Comparison of ENCODE assay signal across 8 cellular contexts in the genomic region with DNA sequence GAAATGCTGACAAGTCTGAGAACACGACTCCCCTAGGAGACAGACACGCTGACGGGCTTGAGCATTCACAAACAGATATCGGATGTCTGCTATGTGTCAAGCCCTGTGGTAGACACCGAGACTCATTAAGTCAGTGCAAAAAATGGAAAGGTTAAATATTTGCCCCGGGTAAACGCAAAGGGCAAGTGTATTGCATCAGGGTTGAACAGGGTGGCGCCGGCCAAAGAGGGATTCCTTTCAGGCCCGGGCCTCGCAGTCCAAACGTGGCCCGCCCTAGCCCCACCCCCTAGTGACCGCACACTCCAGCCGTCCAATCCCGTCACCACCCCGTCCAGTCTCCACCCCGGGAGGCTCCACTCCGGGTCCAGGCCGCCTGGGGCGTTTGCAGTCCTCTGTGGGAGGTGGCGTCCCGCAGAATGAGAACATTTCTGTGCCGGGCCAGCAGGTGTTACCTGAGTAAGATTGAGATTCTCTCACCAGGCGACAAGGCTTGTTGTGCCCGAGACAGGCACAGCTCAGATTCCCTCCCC. TPM values are rescaled to one million over a fixed set of nuclear protein-coding genes. Genes with fewer than 3 reads are reported as not detected.
DNase-seq lines count a peak whose midpoint lies in the region; ATAC-seq, FAIRE-seq and TF ChIP-seq lines count a peak whose summit lies in the region.

No MANE protein-coding gene starts in this region.

- TF ChIP-seq POLR2A in GM12891 (IDR thresholded peaks at IDR 0.05; ENCODE audit: low read depth, low read length) (no peak), adrenal gland (IDR thresholded peaks at IDR 0.05) (peak; percentile 83 to 90)

- H3K27me3 ChIP-seq in adrenal gland, result no peaks in the 10 kb centered on the region

- CTCF ChIA-PET in T-cell (lab: Charles Lee), result interaction anchor here in 1 of 2 donors (1.4 to 1.6 kb wide), 3 partner anchors 11 to 17 kb away, joined by 5 read pairs; a partner anchor contains a TSS

- POLR2A ChIA-PET in T-cell (lab: Charles Lee), result no interaction called here

- H3K27me3 Mint-ChIP-seq in T-cell, result peaks cover 5 to 15% of the 10 kb centered on the region in 2 donors

- DNase-seq in GM12891 (ENCODE audit: insufficient read length, low spot score) (peak; percentile 84), NCI-H1417 (lab: John Stamatoyannopoulos, UW) (peak; percentile 81 to 98 (median 96)), T-cell (peak; percentile 43 to 72 (median 57)), adrenal gland (peak; percentile 95 to 98 (median 97)), left cardiac atrium (peak; percentile 96), posterior vena cava (ENCODE audit: low spot score) (peak; percentile 98), ureter (ENCODE audit: low spot score) (peak; percentile 96)

- H3K4me3 ChIP-seq in adrenal gland, result peak overlapping the region in 3 of 4 donors; percentile 49 to 95 (median 84)

- H3K4me3 Mint-ChIP-seq in T-cell, result peak overlapping the region; percentile 79 to 84 (median 81)

- FAIRE-seq in GM12891 (lab: Jason Lieb, UNC), result peak; percentile 70

- H3K4me1 Mint-ChIP-seq in T-cell, result peaks cover 6 to 16% (median 8%) of the 10 kb centered on the region in 3 donors

- 4 to 11% (median 7%) methylated on average over 6 to 26 of the region's 26 CpGs for WGBS in adrenal gland, 4 donors

- H3K4me1 ChIP-seq in adrenal gland (replicated peaks in 1 of 2), result peaks cover 7 to 9% of the 10 kb centered on the region in 2 donors

- no peaks in the 10 kb centered on the region for H3K36me3 ChIP-seq in adrenal gland (replicated peaks in 1 of 2)

- no peaks in the 10 kb centered on the region for H3K9me3 Mint-ChIP-seq in T-cell

- no peaks in the 10 kb centered on the region for H3K9me3 ChIP-seq in adrenal gland (replicated peaks in 1 of 3)

- no peaks in the 10 kb centered on the region for H3K36me3 Mint-ChIP-seq in T-cell

- peak in 2 of 6 experiments; percentile 14 to 24 for TF ChIP-seq CTCF in adrenal gland (IDR thresholded peaks at IDR 0.05)

- intact Hi-C loops in adrenal gland (cut with DNase I), result no loop called here
- intact Hi-C loops in left cardiac atrium (cut with DNase I), result no loop called here
- intact Hi-C loops in posterior vena cava (cut with DNase I), result no loop called here

- H3K27ac Mint-ChIP-seq in T-cell, result peak overlapping the region; percentile 53 to 66

- peak; percentile 96 for ATAC-seq in HG02678 (IDR thresholded peaks at IDR 0.05; ENCODE audit: unreplicated experiment)
- peak; percentile 85 to 94 (median 92) for ATAC-seq in T-cell (replicated peaks in 1 of 4)
- peak; percentile 99 for ATAC-seq in left cardiac atrium

- peak overlapping the region; percentile 14 to 95 (median 89) for H3K27ac ChIP-seq in adrenal gland

TF ChIP-seq in GM12891, 5 proteins besides CTCF, POLR2A, EP300 and RAD21:
- no peak for TF ChIP-seq PAX5 (IDR thresholded peaks at IDR 0.05; ENCODE audit: insufficient read depth, low read length, severe bottlenecking)
- TF ChIP-seq TAF1 (IDR thresholded peaks at IDR 0.05; ENCODE audit: low read depth, low read length), result no peak
- no peak for TF ChIP-seq SPI1 (IDR thresholded peaks at IDR 0.05; ENCODE audit: low read depth, low read length)
- no peak for TF ChIP-seq POLR2AphosphoS5 (IDR thresholded peaks at IDR 0.05; ENCODE audit: low read depth, low read length)
- no peak for TF ChIP-seq POU2F2 (IDR thresholded peaks at IDR 0.05; ENCODE audit: low read depth, low read length)
TF ChIP-seq in GM12891: peak in this region for 0.

RNA-seq across cellular contexts. Expression of a gene that starts 16.3 kb away (rescaled TPM):
- 29.8 TPM for polyA plus RNA-seq in GM12891 (2012; ENCODE audit: low read depth, missing spikeins)
- total RNA-seq in T-cell (10 to 100 TPM; 15.5 to 22.2 (median 17.7) TPM), adrenal gland (100 to 1,000 TPM in 7 of 8 donors, 10 to 100 TPM in 1; 99.0 to 219 (median 133) TPM), left cardiac atrium (10 to 100 TPM; 34.9 to 35.7 TPM), posterior vena cava (10 to 100 TPM; 35.5 to 54.9 TPM), ureter (55.3 TPM)
- 100 to 1,000 TPM in 2 of 3 donors, 10 to 100 TPM in 1; 78.5 to 115 (median 100) TPM for polyA plus RNA-seq in adrenal gland

RNA-seq across cellular contexts. Expression of a gene that starts 20.0 kb away (rescaled TPM):
- polyA plus RNA-seq in GM12891 (2012; ENCODE audit: low read depth, missing spikeins), result not detected
- total RNA-seq in T-cell, result not detected
- 1 to 10 TPM in 2 of 8 donors, under 1 TPM in 3, not detected in 3; 0.23 to 1.3 (median 0.26) TPM for total RNA-seq in adrenal gland
- 1 to 10 TPM in 2 of 3 donors, under 1 TPM in 1; 0.09 to 3.0 (median 2.6) TPM for polyA plus RNA-seq in adrenal gland
- total RNA-seq in left cardiac atrium, result under 1 TPM in 1 of 2 donors, not detected in 1; 0.05 TPM
- total RNA-seq in posterior vena cava, result 1 to 10 TPM in 1 of 2 donors, under 1 TPM in 1; 0.90 to 3.4 TPM
- total RNA-seq in ureter, result 0.16 TPM

RNA-seq across cellular contexts. Expression of a gene that starts 43.6 kb away (rescaled TPM):
- not detected for polyA plus RNA-seq in GM12891 (2012; ENCODE audit: low read depth, missing spikeins)
- total RNA-seq in T-cell (under 1 TPM in 3 of 5 donors, not detected in 2; 0.19 to 0.49 (median 0.26) TPM), adrenal gland (not detected), left cardiac atrium (not detected), posterior vena cava (not detected), ureter (not detected)
- polyA plus RNA-seq in adrenal gland, result under 1 TPM in 1 of 3 donors, not detected in 2; 0.10 TPM

RNA-seq across cellular contexts. Expression of a gene that starts 58.4 kb away (rescaled TPM):
- not detected for polyA plus RNA-seq in GM12891 (2012; ENCODE audit: low read depth, missing spikeins)
- total RNA-seq in T-cell (not detected), adrenal gland (under 1 TPM in 1 of 8 donors, not detected in 7; 0.07 TPM), left cardiac atrium (not detected), posterior vena cava (under 1 TPM; 0.05 to 0.14 TPM), ureter (not detected)
- polyA plus RNA-seq in adrenal gland, result not detected

Comparison
In these comparisons a context has a peak if more than half of its experiments do, and no peak if none do; other contexts are left out.
1. Peak in every context shown above with its lines: DNase-seq, ATAC-seq, H3K4me3 ChIP-seq and H3K27ac ChIP-seq.